In the genomic region with DNA sequence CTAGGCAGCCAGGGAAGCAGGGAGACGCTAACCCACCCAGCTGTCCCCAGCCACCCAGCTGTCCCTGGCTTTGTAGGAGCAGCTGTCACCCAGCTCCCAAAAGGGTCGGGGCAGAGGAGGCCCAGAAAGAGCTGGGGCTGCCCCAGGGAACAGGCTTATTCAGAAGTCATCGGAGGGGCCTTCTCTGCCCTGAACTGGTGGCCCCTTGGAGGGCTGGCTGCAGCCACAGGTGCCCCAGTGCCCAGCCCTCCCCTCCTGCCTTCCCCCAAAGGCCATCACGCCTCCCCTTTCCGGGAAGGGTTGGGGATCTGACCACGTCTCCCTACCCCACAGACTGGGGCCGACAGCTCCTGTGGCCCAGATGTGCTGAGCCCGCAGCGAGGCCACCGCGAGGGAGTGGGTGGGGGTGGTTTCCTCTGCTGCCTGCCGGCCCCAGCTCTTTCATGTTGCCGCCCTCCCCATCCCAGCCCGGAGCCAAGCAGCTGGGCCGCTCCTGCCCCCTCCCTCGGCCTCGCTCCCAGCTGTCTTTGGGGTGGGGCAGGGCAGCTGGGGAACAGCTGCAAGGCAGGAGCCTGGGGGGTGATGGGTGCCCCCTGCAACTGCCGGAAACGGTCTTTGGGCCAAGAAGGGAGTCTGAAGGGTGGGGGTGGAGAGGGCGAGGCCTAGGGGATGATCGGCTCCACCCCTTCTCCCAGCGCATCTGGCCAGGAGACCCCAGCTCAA, we compare ENCODE assay signal across 1 cellular context.
TF ChIP-seq lines count a peak whose summit lies in the region.

No MANE protein-coding gene starts in this region.

TF ChIP-seq in HepG2, 621 proteins besides CTCF, POLR2A, EP300 and RAD21 (continued from another document and continues in another):
- TF ChIP-seq, protein P1, sequence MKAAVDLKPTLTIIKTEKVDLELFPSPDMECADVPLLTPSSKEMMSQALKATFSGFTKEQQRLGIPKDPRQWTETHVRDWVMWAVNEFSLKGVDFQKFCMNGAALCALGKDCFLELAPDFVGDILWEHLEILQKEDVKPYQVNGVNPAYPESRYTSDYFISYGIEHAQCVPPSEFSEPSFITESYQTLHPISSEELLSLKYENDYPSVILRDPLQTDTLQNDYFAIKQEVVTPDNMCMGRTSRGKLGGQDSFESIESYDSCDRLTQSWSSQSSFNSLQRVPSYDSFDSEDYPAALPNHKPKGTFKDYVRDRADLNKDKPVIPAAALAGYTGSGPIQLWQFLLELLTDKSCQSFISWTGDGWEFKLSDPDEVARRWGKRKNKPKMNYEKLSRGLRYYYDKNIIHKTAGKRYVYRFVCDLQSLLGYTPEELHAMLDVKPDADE (CRISPR knock-in tag; IDR thresholded peaks at IDR 0.05), result no peak
- TF ChIP-seq NFIC (IDR thresholded peaks at IDR 0.05; ENCODE audit: low read length), result no peak
- peak; percentile 36; the same call in 1 of the 2 replicates for TF ChIP-seq ELF1 (CRISPR knock-in tag; IDR thresholded peaks at IDR 0.05)
- TF ChIP-seq KDM5B (CRISPR knock-in tag; IDR thresholded peaks at IDR 0.05; ENCODE audit: borderline replicate concordance), result peak; percentile 53; the same call in 1 of the 2 replicates
- TF ChIP-seq, protein P2, sequence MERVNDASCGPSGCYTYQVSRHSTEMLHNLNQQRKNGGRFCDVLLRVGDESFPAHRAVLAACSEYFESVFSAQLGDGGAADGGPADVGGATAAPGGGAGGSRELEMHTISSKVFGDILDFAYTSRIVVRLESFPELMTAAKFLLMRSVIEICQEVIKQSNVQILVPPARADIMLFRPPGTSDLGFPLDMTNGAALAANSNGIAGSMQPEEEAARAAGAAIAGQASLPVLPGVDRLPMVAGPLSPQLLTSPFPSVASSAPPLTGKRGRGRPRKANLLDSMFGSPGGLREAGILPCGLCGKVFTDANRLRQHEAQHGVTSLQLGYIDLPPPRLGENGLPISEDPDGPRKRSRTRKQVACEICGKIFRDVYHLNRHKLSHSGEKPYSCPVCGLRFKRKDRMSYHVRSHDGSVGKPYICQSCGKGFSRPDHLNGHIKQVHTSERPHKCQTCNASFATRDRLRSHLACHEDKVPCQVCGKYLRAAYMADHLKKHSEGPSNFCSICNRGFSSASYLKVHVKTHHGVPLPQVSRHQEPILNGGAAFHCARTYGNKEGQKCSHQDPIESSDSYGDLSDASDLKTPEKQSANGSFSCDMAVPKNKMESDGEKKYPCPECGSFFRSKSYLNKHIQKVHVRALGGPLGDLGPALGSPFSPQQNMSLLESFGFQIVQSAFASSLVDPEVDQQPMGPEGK (CRISPR knock-in tag; IDR thresholded peaks at IDR 0.05), result peak; percentile 100
- no peak for TF ChIP-seq FOSL1 (CRISPR knock-in tag; IDR thresholded peaks at IDR 0.05; ENCODE audit: borderline replicate concordance)
- no peak for TF ChIP-seq YY1 (IDR thresholded peaks at IDR 0.05; ENCODE audit: insufficient read depth, insufficient replicate concordance, low read depth, low read length)
- TF ChIP-seq MYC (CRISPR knock-in tag; IDR thresholded peaks at IDR 0.05; ENCODE audit: borderline replicate concordance), result peak; percentile 59; the same call in 1 of the 2 replicates
- TF ChIP-seq RFX5 (IDR thresholded peaks at IDR 0.05; ENCODE audit: low read depth, low read length), result no peak
- no peak for TF ChIP-seq ZNF7 (CRISPR knock-in tag; IDR thresholded peaks at IDR 0.05)
- TF ChIP-seq, protein P3, sequence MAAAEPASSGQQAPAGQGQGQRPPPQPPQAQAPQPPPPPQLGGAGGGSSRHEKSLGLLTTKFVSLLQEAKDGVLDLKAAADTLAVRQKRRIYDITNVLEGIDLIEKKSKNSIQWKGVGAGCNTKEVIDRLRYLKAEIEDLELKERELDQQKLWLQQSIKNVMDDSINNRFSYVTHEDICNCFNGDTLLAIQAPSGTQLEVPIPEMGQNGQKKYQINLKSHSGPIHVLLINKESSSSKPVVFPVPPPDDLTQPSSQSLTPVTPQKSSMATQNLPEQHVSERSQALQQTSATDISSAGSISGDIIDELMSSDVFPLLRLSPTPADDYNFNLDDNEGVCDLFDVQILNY (CRISPR knock-in tag; conservative IDR thresholded peaks at IDR 0.05), result no peak
- TF ChIP-seq ZNF234 (CRISPR knock-in tag; conservative IDR thresholded peaks at IDR 0.05), result no peak
- TF ChIP-seq NFATC3 (CRISPR knock-in tag; IDR thresholded peaks at IDR 0.05), result no peak
- TF ChIP-seq KLF6 (CRISPR knock-in tag; IDR thresholded peaks at IDR 0.05), result no peak; the same call in 1 of the 2 replicates
- peak; percentile 27; the same call in 1 of the 2 replicates for TF ChIP-seq KAT7 (CRISPR knock-in tag; IDR thresholded peaks at IDR 0.05; ENCODE audit: borderline replicate concordance)
- TF ChIP-seq SAP130 (CRISPR knock-in tag; IDR thresholded peaks at IDR 0.05; ENCODE audit: low read depth), result peak; percentile 92
- 0 out of 2 replicates have a peak, but pooled peaks have one; percentile 62 for TF ChIP-seq ZNF761 (CRISPR knock-in tag; conservative IDR thresholded peaks at IDR 0.05)
- TF ChIP-seq TBX2 (CRISPR knock-in tag; IDR thresholded peaks at IDR 0.05; ENCODE audit: borderline replicate concordance), result peak; percentile 74
- TF ChIP-seq, protein P4, sequence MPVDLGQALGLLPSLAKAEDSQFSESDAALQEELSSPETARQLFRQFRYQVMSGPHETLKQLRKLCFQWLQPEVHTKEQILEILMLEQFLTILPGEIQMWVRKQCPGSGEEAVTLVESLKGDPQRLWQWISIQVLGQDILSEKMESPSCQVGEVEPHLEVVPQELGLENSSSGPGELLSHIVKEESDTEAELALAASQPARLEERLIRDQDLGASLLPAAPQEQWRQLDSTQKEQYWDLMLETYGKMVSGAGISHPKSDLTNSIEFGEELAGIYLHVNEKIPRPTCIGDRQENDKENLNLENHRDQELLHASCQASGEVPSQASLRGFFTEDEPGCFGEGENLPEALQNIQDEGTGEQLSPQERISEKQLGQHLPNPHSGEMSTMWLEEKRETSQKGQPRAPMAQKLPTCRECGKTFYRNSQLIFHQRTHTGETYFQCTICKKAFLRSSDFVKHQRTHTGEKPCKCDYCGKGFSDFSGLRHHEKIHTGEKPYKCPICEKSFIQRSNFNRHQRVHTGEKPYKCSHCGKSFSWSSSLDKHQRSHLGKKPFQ (CRISPR knock-in tag; IDR thresholded peaks at IDR 0.05; ENCODE audit: insufficient replicate concordance), result no peak
- TF ChIP-seq, protein P5, sequence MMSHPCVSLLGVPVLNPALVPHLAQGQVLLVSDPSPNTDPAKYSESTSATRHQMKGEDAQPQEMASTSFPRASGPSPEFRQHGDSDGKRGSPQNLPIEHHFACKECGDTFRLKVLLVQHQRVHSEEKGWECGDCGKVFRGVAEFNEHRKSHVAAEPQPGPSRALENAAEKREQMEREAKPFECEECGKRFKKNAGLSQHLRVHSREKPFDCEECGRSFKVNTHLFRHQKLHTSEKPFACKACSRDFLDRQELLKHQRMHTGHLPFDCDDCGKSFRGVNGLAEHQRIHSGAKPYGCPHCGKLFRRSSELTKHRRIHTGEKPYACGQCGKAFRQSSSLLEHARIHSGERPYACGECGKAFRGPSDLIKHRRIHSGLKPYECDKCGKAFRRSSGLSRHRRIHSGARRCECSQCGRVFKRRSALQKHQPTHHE (CRISPR knock-in tag; IDR thresholded peaks at IDR 0.05; ENCODE audit: borderline replicate concordance), result no peak
- peak; percentile 63 for TF ChIP-seq HOXA3 (CRISPR knock-in tag; IDR thresholded peaks at IDR 0.05)
- TF ChIP-seq FIP1L1 (IDR thresholded peaks at IDR 0.05; ENCODE audit: borderline replicate concordance, insufficient read depth, low read depth, low read length), result peak; percentile 83; the same call in 1 of the 2 replicates
- TF ChIP-seq, protein P6, sequence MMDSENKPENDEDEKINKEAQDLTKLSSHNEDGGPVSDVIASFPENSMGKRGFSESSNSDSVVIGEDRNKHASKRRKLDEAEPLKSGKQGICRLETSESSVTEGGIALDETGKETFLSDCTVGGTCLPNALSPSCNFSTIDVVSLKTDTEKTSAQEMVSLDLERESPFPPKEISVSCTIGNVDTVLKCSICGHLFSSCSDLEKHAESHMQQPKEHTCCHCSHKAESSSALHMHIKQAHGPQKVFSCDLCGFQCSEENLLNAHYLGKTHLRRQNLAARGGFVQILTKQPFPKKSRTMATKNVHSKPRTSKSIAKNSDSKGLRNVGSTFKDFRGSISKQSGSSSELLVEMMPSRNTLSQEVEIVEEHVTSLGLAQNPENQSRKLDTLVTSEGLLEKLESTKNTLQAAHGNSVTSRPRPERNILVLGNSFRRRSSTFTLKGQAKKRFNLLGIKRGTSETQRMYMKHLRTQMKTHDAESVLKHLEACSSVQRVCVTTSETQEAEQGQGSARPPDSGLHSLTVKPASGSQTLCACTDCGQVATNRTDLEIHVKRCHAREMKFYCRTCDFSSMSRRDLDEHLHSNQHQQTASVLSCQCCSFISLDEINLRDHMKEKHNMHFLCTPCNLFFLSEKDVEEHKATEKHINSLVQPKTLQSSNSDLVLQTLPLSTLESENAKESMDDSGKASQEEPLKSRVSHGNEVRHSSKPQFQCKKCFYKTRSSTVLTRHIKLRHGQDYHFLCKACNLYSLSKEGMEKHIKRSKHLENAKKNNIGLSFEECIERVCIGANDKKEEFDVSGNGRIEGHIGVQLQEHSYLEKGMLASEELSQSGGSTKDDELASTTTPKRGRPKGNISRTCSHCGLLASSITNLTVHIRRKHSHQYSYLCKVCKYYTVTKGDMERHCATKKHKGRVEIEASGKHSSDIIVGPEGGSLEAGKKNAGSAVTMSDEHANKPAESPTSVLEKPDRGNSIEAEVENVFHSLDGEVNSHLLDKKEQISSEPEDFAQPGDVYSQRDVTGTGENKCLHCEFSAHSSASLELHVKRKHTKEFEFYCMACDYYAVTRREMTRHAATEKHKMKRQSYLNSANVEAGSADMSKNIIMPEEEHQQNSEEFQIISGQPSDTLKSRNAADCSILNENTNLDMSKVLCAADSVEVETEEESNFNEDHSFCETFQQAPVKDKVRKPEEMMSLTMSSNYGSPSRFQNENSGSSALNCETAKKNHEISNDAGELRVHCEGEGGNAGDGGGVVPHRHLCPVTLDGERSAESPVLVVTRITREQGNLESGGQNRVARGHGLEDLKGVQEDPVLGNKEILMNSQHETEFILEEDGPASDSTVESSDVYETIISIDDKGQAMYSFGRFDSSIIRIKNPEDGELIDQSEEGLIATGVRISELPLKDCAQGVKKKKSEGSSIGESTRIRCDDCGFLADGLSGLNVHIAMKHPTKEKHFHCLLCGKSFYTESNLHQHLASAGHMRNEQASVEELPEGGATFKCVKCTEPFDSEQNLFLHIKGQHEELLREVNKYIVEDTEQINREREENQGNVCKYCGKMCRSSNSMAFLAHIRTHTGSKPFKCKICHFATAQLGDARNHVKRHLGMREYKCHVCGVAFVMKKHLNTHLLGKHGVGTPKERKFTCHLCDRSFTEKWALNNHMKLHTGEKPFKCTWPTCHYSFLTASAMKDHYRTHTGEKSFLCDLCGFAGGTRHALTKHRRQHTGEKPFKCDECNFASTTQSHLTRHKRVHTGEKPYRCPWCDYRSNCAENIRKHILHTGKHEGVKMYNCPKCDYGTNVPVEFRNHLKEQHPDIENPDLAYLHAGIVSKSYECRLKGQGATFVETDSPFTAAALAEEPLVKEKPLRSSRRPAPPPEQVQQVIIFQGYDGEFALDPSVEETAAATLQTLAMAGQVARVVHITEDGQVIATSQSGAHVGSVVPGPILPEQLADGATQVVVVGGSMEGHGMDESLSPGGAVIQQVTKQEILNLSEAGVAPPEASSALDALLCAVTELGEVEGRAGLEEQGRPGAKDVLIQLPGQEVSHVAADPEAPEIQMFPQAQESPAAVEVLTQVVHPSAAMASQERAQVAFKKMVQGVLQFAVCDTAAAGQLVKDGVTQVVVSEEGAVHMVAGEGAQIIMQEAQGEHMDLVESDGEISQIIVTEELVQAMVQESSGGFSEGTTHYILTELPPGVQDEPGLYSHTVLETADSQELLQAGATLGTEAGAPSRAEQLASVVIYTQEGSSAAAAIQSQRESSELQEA (CRISPR knock-in tag; IDR thresholded peaks at IDR 0.05; ENCODE audit: not compliant biosample characterization), result peak; percentile 69
- peak; percentile 58; the same call in 1 of the 2 replicates for TF ChIP-seq KDM4B (CRISPR knock-in tag; IDR thresholded peaks at IDR 0.05)
- TF ChIP-seq, protein P7, sequence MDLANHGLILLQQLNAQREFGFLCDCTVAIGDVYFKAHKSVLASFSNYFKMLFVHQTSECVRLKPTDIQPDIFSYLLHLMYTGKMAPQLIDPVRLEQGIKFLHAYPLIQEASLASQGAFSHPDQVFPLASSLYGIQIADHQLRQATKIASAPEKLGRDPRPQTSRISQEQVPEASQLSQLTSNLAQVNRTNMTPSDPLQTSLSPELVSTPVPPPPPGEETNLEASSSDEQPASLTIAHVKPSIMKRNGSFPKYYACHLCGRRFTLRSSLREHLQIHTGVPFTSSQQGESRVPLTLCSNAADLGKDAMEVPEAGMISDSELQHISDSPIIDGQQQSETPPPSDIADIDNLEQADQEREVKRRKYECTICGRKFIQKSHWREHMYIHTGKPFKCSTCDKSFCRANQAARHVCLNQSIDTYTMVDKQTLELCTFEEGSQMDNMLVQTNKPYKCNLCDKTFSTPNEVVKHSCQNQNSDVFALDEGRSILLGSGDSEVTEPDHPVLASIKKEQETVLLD (CRISPR knock-in tag; IDR thresholded peaks at IDR 0.05; ENCODE audit: low read depth), result no peak
- no peak for TF ChIP-seq RBM39 (IDR thresholded peaks at IDR 0.05; ENCODE audit: low read depth, low read length, poor library complexity, severe bottlenecking)
- TF ChIP-seq ZNF235 (CRISPR knock-in tag; IDR thresholded peaks at IDR 0.05; ENCODE audit: borderline replicate concordance), result no peak
- TF ChIP-seq AGO1 (IDR thresholded peaks at IDR 0.05; ENCODE audit: low read depth, low read length, poor library complexity, severe bottlenecking), result peak; percentile 94
- TF ChIP-seq ZNF335 (CRISPR knock-in tag; IDR thresholded peaks at IDR 0.05), result no peak
- no peak for TF ChIP-seq NFKB2 (CRISPR knock-in tag; IDR thresholded peaks at IDR 0.05; ENCODE audit: borderline replicate concordance)
- TF ChIP-seq MEF2D (CRISPR knock-in tag; IDR thresholded peaks at IDR 0.05), result peak; percentile 56; the same call in 1 of the 2 replicates
- TF ChIP-seq KDM1A (CRISPR knock-in tag; IDR thresholded peaks at IDR 0.05), result peak; percentile 81
- peak; percentile 76 for TF ChIP-seq ZNF205 (CRISPR knock-in tag; IDR thresholded peaks at IDR 0.05)
- TF ChIP-seq SRSF1 (optimal IDR thresholded peaks at IDR 0.05; ENCODE audit: low read depth, low read length), result peak; percentile 84
- TF ChIP-seq LCORL (IDR thresholded peaks at IDR 0.05), result no peak
- peak; percentile 93 for TF ChIP-seq LCORL (CRISPR knock-in tag; IDR thresholded peaks at IDR 0.05)
- TF ChIP-seq PAF1 (CRISPR knock-in tag; IDR thresholded peaks at IDR 0.05), result no peak; the same call in 1 of the 2 replicates
- no peak for TF ChIP-seq RELA (CRISPR knock-in tag; IDR thresholded peaks at IDR 0.05)
- TF ChIP-seq ZMYM2 (CRISPR knock-in tag; IDR thresholded peaks at IDR 0.05), result no peak
